In genomic region chr21:37916795-37917142, GRCh38 we compare ENCODE assay signal across 9 cellular contexts. TPM values are rescaled to one million over a fixed set of nuclear protein-coding genes. Genes with fewer than 3 reads are reported as not detected.
DNase-seq lines count a peak whose midpoint lies in the region; TF ChIP-seq lines count a peak whose summit lies in the region.
"Had no signal": no experiment of that assay in that cellular context is flagged by ENCODE, and none has a peak within 500 bp of the region (broad histone marks: within the 10 kb centered on the region; RNA-seq: fewer than 3 reads in every experiment).

No MANE protein-coding gene starts in this region.

- no peaks in the 10 kb centered on the region for H3K9me3 ChIP-seq in smooth muscle cell (replicated peaks; ENCODE audit: low read depth)

- no peaks in the 10 kb centered on the region for H4K20me1 ChIP-seq in smooth muscle cell (ENCODE audit: low read depth)
- H4K20me1 ChIP-seq: BLaER1 treated with 17β-estradiol and CSF1 and Interleukin-3, amounts not matched to agents 10 nM and 100 nM had no signal

- peaks cover 46% of the 10 kb centered on the region for H3K27me3 ChIP-seq in smooth muscle cell (ENCODE audit: low read depth)

- no peaks in the 10 kb centered on the region for H3F3A ChIP-seq in smooth muscle cell (ENCODE audit: low read depth)

- H3K4me2 ChIP-seq in smooth muscle cell, result peak overlapping the region; percentile 96

- H3K27ac ChIP-seq in smooth muscle cell (ENCODE audit: low read depth), result no peak overlapping the region
- H3K27ac ChIP-seq: BLaER1 treated with 17β-estradiol and CSF1 and Interleukin-3, amounts not matched to agents 10 nM and 100 nM had no signal

- H3K79me2 ChIP-seq in smooth muscle cell (ENCODE audit: low read depth), result no peaks in the 10 kb centered on the region

- no peak overlapping the region for H3K9ac ChIP-seq in smooth muscle cell (ENCODE audit: low read depth)
- H3K9ac ChIP-seq: BLaER1 treated with 17β-estradiol and CSF1 and Interleukin-3, amounts not matched to agents 10 nM and 100 nM had no signal

- CTCF ChIA-PET in activated naive CD4-positive, alpha-beta T cell treated with anti-CD3 and anti-CD28 coated beads for 36 hours (lab: Charles Lee), result no interaction called here

- no peak overlapping the region for H2AFZ ChIP-seq in smooth muscle cell (ENCODE audit: low read depth)

- peak overlapping the region; percentile 79 for H3K27ac Mint-ChIP-seq in glutamatergic neuron (ENCODE audit: unreplicated experiment)
- H3K27ac Mint-ChIP-seq in activated naive CD4-positive, alpha-beta T cell treated with anti-CD3 and anti-CD28 coated beads for 36 hours, result no peak overlapping the region

- TF ChIP-seq CTCF in glutamatergic neuron (IDR thresholded peaks at IDR 0.05; ENCODE audit: partially characterized antibody, unreplicated experiment), result no peak
- TF ChIP-seq CTCF in smooth muscle cell (IDR thresholded peaks at IDR 0.05; ENCODE audit: borderline replicate concordance, insufficient read depth, poor library complexity, severe bottlenecking), result no peak

- H3K36me3 Mint-ChIP-seq in glutamatergic neuron (ENCODE audit: unreplicated experiment), result peaks cover 4% of the 10 kb centered on the region
- no peaks in the 10 kb centered on the region for H3K36me3 Mint-ChIP-seq in activated naive CD4-positive, alpha-beta T cell treated with anti-CD3 and anti-CD28 coated beads for 36 hours (ENCODE audit: low read depth)

- H3K4me1 ChIP-seq in smooth muscle cell (ENCODE audit: low read depth), result peaks cover 7% of the 10 kb centered on the region

- H3K27me3 Mint-ChIP-seq in glutamatergic neuron (ENCODE audit: unreplicated experiment), result peaks cover 9% of the 10 kb centered on the region
- H3K27me3 Mint-ChIP-seq in activated naive CD4-positive, alpha-beta T cell treated with anti-CD3 and anti-CD28 coated beads for 36 hours (ENCODE audit: low read depth), result peaks cover 59% of the 10 kb centered on the region

- peak; percentile 47 for DNase-seq in NCI-H510A treated with DMSO at 0.1 percent for 48 hours (lab: John Stamatoyannopoulos, UW)
- DNase-seq in NCI-H510A (lab: John Stamatoyannopoulos, UW), result no peak
- peak; percentile 42 to 51 for DNase-seq in SHP77 (lab: John Stamatoyannopoulos, UW)
- peak; percentile 90 for DNase-seq in glutamatergic neuron
- DNase-seq in smooth muscle cell (lab: John Stamatoyannopoulos, UW; ENCODE audit: unreplicated experiment), result no peak
- no peak for DNase-seq in activated naive CD4-positive, alpha-beta T cell treated with anti-CD3 and anti-CD28 coated beads for 36 hours
- no peak for DNase-seq in activated T-cell treated with anti-CD3 and anti-CD28 coated beads for 4 hours
- no peak for DNase-seq in LoVo (ENCODE audit: low spot score)

- peak overlapping the region; percentile 95 for H3K4me3 Mint-ChIP-seq in glutamatergic neuron (ENCODE audit: unreplicated experiment)
- H3K4me3 Mint-ChIP-seq in activated naive CD4-positive, alpha-beta T cell treated with anti-CD3 and anti-CD28 coated beads for 36 hours, result no peak overlapping the region

- intact Hi-C loops in activated naive CD4-positive, alpha-beta T cell treated with anti-CD3 and anti-CD28 coated beads for 36 hours (cut with micrococcal nuclease), result loop anchor here (2.0 kb wide), 1 partner anchor 204 kb away; no protein-coding TSS in a partner anchor

- whole genome bisulfite sequencing in smooth muscle cell (ENCODE audit: low lambda C conversion rate), result 6% methylated on average over 13 of the region's 15 CpGs

- H3K4me1 Mint-ChIP-seq in glutamatergic neuron (ENCODE audit: low read depth, unreplicated experiment), result peaks cover 29% of the 10 kb centered on the region
- H3K4me1 Mint-ChIP-seq in activated naive CD4-positive, alpha-beta T cell treated with anti-CD3 and anti-CD28 coated beads for 36 hours (ENCODE audit: low read depth), result peaks cover 10% of the 10 kb centered on the region

- H3K4me3 ChIP-seq in smooth muscle cell, result peak overlapping the region; percentile 55

- peaks cover 28% of the 10 kb centered on the region for H3K9me3 Mint-ChIP-seq in glutamatergic neuron (ENCODE audit: unreplicated experiment)
- no peaks in the 10 kb centered on the region for H3K9me3 Mint-ChIP-seq in activated naive CD4-positive, alpha-beta T cell treated with anti-CD3 and anti-CD28 coated beads for 36 hours

- H3K36me3 ChIP-seq in smooth muscle cell (ENCODE audit: low read depth), result no peaks in the 10 kb centered on the region
- H3K36me3 ChIP-seq: BLaER1 treated with 17β-estradiol and CSF1 and Interleukin-3, amounts not matched to agents 10 nM and 100 nM had no signal

RNA-seq across cellular contexts. Expression of gene KCNJ6, which starts 0.5 kb away (rescaled TPM):
- total RNA-seq in glutamatergic neuron (ENCODE audit: unreplicated experiment), result 80.5 TPM
- 0.27 and 0.40 TPM in 2 replicates for total RNA-seq in smooth muscle cell
- 0.15 and 0.28 TPM in 2 replicates for polyA plus RNA-seq in smooth muscle cell
- total RNA-seq in activated naive CD4-positive, alpha-beta T cell treated with anti-CD3 and anti-CD28 coated beads for 36 hours, result not detected

Comparison
In these comparisons a context has a peak if more than half of its experiments do, and no peak if none do; other contexts are left out.
1. DNase-seq: peak in NCI-H510A treated with DMSO at 0.1 percent for 48 hours (single experiment), SHP77 (2 of 2) and glutamatergic neuron (single experiment); none in NCI-H510A (single experiment), smooth muscle cell (single experiment), activated naive CD4-positive, alpha-beta T cell treated with anti-CD3 and anti-CD28 coated beads for 36 hours (single experiment), activated T-cell treated with anti-CD3 and anti-CD28 coated beads for 4 hours (single experiment) and LoVo (single experiment).
2. RNA of gene KCNJ6, which starts 0.5 kb away (total RNA-seq): 80.5 TPM in glutamatergic neuron (single experiment); 0.27 to 0.40 TPM in smooth muscle cell and not detected in activated naive CD4-positive, alpha-beta T cell treated with anti-CD3 and anti-CD28 coated beads for 36 hours; every median in the first group is over 10 times any median in the second.